ENCODE assay signal across 15 cellular contexts in the genomic region with DNA sequence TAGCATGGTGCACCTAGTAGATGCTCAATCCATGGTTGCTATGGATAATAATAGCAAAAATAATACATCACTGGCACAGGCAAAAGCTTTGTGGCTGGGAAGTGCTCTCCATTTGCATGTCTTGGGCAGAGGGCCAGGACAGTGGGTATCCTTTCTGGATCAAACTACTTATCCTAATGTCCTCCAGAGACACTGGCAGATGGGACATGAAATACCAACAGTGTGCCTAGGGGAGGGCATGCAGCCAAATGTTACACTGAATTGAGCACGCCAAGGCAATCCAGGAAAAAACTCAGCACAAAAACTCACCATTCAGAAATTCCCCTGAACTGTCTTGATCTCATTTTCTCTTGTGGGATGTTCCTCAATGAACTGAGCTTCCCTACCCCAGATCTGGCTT.
"Had no signal": no experiment of that assay in that cellular context is flagged by ENCODE, and none has a peak within 500 bp of the region (broad histone marks: within the 10 kb centered on the region; RNA-seq: fewer than 3 reads in every experiment).

No MANE protein-coding gene starts in this region.

- H3K27ac ChIP-seq: breast epithelium, lower lobe of right lung, stomach, testis, upper lobe of left lung had no signal

- H3K27me3 ChIP-seq: ascending aorta, testis, upper lobe of left lung had no signal

- H3K36me3 ChIP-seq: ascending aorta, breast epithelium, lower lobe of right lung, stomach, upper lobe of left lung had no signal

- H3K4me3 ChIP-seq: ascending aorta, breast epithelium, lower lobe of right lung, stomach, testis, upper lobe of left lung had no signal

- ATAC-seq: activated CD4-positive, alpha-beta T cell treated with anti-CD3 and anti-CD28 coated beads for 36 hours; activated CD8-positive, alpha-beta memory T cell treated with anti-CD3 and anti-CD28 coated beads, Interleukin-2, amount 10 ng/mL, durations not matched to agents 7 days and 5 days; activated naive CD8-positive, alpha-beta T cell treated with anti-CD3 and anti-CD28 coated beads, Interleukin-2, amount 50 U/mL, for 24 hours; left colon; lower lobe of right lung had no signal

- DNase-seq: activated CD4-positive, alpha-beta memory T cell treated with anti-CD3 and anti-CD28 coated beads for 36 hours; activated CD4-positive, alpha-beta T cell treated with anti-CD3 and anti-CD28 coated beads for 36 hours; activated CD8-positive, alpha-beta memory T cell treated with anti-CD3 and anti-CD28 coated beads, Interleukin-2, amount 10 ng/mL, durations not matched to agents 7 days and 5 days; activated naive CD4-positive, alpha-beta T cell treated with anti-CD3 and anti-CD28 coated beads for 36 hours; activated naive CD8-positive, alpha-beta T cell treated with anti-CD3 and anti-CD28 coated beads, Interleukin-2, amount 50 U/mL, for 24 hours; activated T-cell treated with anti-CD3 and anti-CD28 coated beads, Interleukin-2, amount 50 U/mL, for 1 hour; erythroblast; left colon; lower lobe of right lung; stimulated activated CD4-positive, alpha-beta T cell treated with anti-CD3 and anti-CD28 coated beads, Interleukin-1b, Interleukin-23, amount 100 ng/mL, for 48 hours; stomach; testis; upper lobe of left lung had no signal

- H3K9me3 ChIP-seq: ascending aorta, breast epithelium, lower lobe of right lung, stomach, testis, upper lobe of left lung had no signal

- H3K4me1 ChIP-seq: breast epithelium, lower lobe of right lung, testis, upper lobe of left lung had no signal
